22 cellular contexts compared by ENCODE assay signal in the genomic region with DNA sequence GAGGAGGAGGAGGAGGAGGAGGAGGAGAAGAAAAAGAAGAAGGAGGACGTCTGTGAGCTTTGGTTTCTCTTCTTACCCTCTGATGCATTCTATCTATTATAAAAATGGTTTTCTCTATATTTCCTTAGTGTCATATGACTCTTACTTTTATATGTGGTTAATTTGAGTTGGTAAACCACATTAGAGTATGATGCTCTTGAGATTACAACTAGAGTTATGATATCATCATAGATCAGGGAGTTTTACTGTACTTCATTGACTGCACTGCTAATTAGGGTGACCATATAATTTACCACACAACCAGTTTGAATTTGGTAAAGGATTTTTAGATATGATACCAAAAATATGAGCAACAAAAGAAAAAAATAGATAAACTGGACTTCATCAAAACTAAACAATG.
DNase-seq lines count a peak whose midpoint lies in the region; ATAC-seq and FAIRE-seq lines count a peak whose summit lies in the region.
"Had no signal": no experiment of that assay in that cellular context is flagged by ENCODE, and none has a peak within 500 bp of the region (broad histone marks: within the 10 kb centered on the region; RNA-seq: fewer than 3 reads in every experiment).

No MANE protein-coding gene starts in this region.

- DNase-seq in EH (ENCODE audit: low read depth) (peak; percentile 26), LHCN-M2 (ENCODE audit: low read depth) (peak; percentile 68), GDM1 (lab: John Stamatoyannopoulos, UW) (no peak), HUDEP-2 (lab: John Stamatoyannopoulos, UW; ENCODE audit: unreplicated experiment in 76 of 76) (no peak)
- DNase-seq in effector memory CD8-positive, alpha-beta T cell: no peak
- DNase-seq: 8988T; ACHN; AML-193; BE2C; CD4-positive, alpha-beta T cell; CD8-positive, alpha-beta memory T cell; DMS 273 treated with DMSO at 0.1 percent for 48 hours; DMS79; GM23248; H7 had no signal

- H3K27me3 Mint-ChIP-seq in effector memory CD8-positive, alpha-beta T cell: no peaks in the 10 kb centered on the region
- H3K27me3 Mint-ChIP-seq: CD8-positive, alpha-beta memory T cell had no signal

- H3K36me3 Mint-ChIP-seq in effector memory CD8-positive, alpha-beta T cell (ENCODE audit: insufficient read depth): no peaks in the 10 kb centered on the region
- H3K36me3 Mint-ChIP-seq: CD14-positive monocyte; CD8-positive, alpha-beta memory T cell had no signal

- no peaks in the 10 kb centered on the region for H3K9me3 Mint-ChIP-seq in effector memory CD8-positive, alpha-beta T cell
- H3K9me3 Mint-ChIP-seq: CD4-positive, alpha-beta T cell had no signal

- H3K4me3 Mint-ChIP-seq in effector memory CD8-positive, alpha-beta T cell: no peak overlapping the region
- H3K4me3 Mint-ChIP-seq: CD14-positive monocyte; CD4-positive, alpha-beta T cell; CD8-positive, alpha-beta memory T cell had no signal

- H3K27ac Mint-ChIP-seq in effector memory CD8-positive, alpha-beta T cell: no peak overlapping the region
- H3K27ac Mint-ChIP-seq: CD14-positive monocyte; CD4-positive, alpha-beta T cell; CD8-positive, alpha-beta memory T cell had no signal

- FAIRE-seq in colon (lab: Jason Lieb, UNC): peak; percentile 10
- FAIRE-seq: A549, D721Med, GM19239, H1 had no signal

- H3K4me1 Mint-ChIP-seq in effector memory CD8-positive, alpha-beta T cell (ENCODE audit: low read depth in 2 of 2): no peaks in the 10 kb centered on the region
- H3K4me1 Mint-ChIP-seq: CD14-positive monocyte; CD8-positive, alpha-beta memory T cell had no signal

- no peak for ATAC-seq in effector memory CD8-positive, alpha-beta T cell (replicated peaks)
- ATAC-seq: A549, HCT116 had no signal

Comparison
In these comparisons a context has a peak if more than half of its experiments do, and no peak if none do; other contexts are left out.
1. DNase-seq: peak in EH (single experiment) and LHCN-M2 (single experiment); none in GDM1 (single experiment), effector memory CD8-positive, alpha-beta T cell (0 of 3) and HUDEP-2 (0 of 76).